20 cellular contexts compared by ENCODE assay signal in the genomic region with DNA sequence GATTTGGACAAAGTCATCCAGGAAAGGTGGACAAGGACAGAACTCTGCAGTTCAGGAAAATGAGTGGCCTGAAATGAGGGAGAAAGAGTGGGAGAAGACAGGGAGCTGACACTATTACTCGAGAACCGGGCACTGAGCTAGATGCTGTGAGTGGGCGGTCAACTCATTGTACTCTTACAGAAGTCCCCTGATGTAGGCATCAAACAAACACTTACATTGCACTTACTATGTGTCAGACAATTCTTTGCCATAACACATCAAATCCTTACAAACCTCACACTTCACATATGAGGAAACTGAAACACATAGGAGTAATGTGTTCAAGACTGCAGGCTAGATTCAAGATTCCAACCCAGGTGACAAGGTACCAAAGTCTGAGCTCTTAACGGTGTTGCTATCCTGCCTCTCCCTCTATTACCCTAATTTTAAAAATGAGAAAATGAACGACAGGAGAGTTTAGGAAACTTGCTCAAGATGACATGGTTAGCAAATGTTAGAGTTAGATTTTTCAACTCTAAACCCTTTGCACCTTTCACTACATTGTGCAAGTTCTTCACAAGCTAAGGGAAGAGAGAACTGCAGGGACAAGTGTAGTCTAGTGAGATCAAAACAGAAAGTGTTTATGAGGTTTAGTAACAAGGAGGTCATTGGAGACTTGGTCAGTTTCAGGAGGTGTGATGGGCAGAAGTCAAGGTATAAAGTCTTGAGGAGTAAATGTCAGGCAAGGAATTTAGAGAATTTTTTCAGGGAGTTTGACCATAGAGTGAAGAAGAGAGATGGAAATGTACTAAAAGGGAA. TPM values are rescaled to one million over a fixed set of nuclear protein-coding genes. Genes with fewer than 3 reads are reported as not detected.
"Had no signal": no experiment of that assay in that cellular context is flagged by ENCODE, and none has a peak within 500 bp of the region (broad histone marks: within the 10 kb centered on the region; RNA-seq: fewer than 3 reads in every experiment).

No MANE protein-coding gene starts in this region.

- H2AFZ ChIP-seq: neural progenitor cell had no signal

- H3K9me3 ChIP-seq: gastrocnemius medialis, heart right ventricle, lower lobe of right lung, pancreas, transverse colon had no signal

- H3K4me2 ChIP-seq: neural progenitor cell had no signal

- DNase-seq: activated CD8-positive, alpha-beta memory T cell treated with anti-CD3 and anti-CD28 coated beads, Interleukin-2, amount 50 U/mL, for 48 hours; activated naive CD4-positive, alpha-beta T cell; activated naive CD8-positive, alpha-beta T cell treated with anti-CD3 and anti-CD28 coated beads, Interleukin-2, amount 10 ng/mL, durations not matched to agents 7 days and 5 days; cerebellar nuclear complex; gastrocnemius medialis; heart right ventricle; left cardiac atrium; lower lobe of right lung; pancreas; stimulated activated CD4-positive, alpha-beta T cell treated with anti-CD3 and anti-CD28 coated beads, Interleukin-12 subunit alpha, Interleukin-12 subunit beta, amount 100 ng/mL, for 4 hours; stimulated activated CD4-positive, alpha-beta T cell treated with anti-CD3 and anti-CD28 coated beads, Interleukin-2, amount 100 ng/mL, for 48 hours; stimulated activated naive CD4-positive, alpha-beta T cell; transverse colon had no signal

- H3K36me3 ChIP-seq: gastrocnemius medialis, heart right ventricle, lower lobe of right lung, neural progenitor cell, pancreas, transverse colon had no signal

- H3K36me3 Mint-ChIP-seq: mesothelial cell of epicardium, neural progenitor cell had no signal

- H3K9me3 Mint-ChIP-seq: activated naive CD8-positive, alpha-beta T cell treated with anti-CD3 and anti-CD28 coated beads, Interleukin-2, amount 10 ng/mL, durations not matched to agents 7 days and 5 days; activated T-helper 1 cell treated with anti-CD3 and anti-CD28 coated beads, Interleukin-12 subunit alpha, Interleukin-12 subunit beta, Interleukin-2, Interleukin-4 antibody, amounts not matched to agents 30 ng/mL and 10 ng/mL and 1 ng/mL, durations not matched to agents 14 hours and 24 hours and 36 hours; mesothelial cell of epicardium; neural progenitor cell had no signal

- ATAC-seq: gastrocnemius medialis, heart right ventricle, lower lobe of right lung, pancreas had no signal

- H3K27me3 ChIP-seq: neural progenitor cell had no signal

- H3K4me3 ChIP-seq: gastrocnemius medialis, heart right ventricle, lower lobe of right lung, neural progenitor cell, pancreas, SK-N-MC, transverse colon had no signal

- H3K4me3 Mint-ChIP-seq: activated naive CD8-positive, alpha-beta T cell treated with anti-CD3 and anti-CD28 coated beads, Interleukin-2, amount 10 ng/mL, durations not matched to agents 7 days and 5 days; activated T-helper 1 cell treated with anti-CD3 and anti-CD28 coated beads, Interleukin-12 subunit alpha, Interleukin-12 subunit beta, Interleukin-2, Interleukin-4 antibody, amounts not matched to agents 30 ng/mL and 10 ng/mL and 1 ng/mL, durations not matched to agents 14 hours and 24 hours and 36 hours; mesothelial cell of epicardium; neural progenitor cell had no signal

- H3K9ac ChIP-seq: neural progenitor cell had no signal

- H3K4me1 ChIP-seq: neural progenitor cell, pancreas had no signal

- H3K27ac Mint-ChIP-seq: activated naive CD8-positive, alpha-beta T cell treated with anti-CD3 and anti-CD28 coated beads, Interleukin-2, amount 10 ng/mL, durations not matched to agents 7 days and 5 days; activated T-helper 1 cell treated with anti-CD3 and anti-CD28 coated beads, Interleukin-12 subunit alpha, Interleukin-12 subunit beta, Interleukin-2, Interleukin-4 antibody, amounts not matched to agents 30 ng/mL and 10 ng/mL and 1 ng/mL, durations not matched to agents 14 hours and 24 hours and 36 hours; mesothelial cell of epicardium; neural progenitor cell had no signal

- H3K27ac ChIP-seq: gastrocnemius medialis, lower lobe of right lung, neural progenitor cell, pancreas, SK-N-MC, transverse colon had no signal

RNA-seq across cellular contexts. Expression of a gene that starts 4.9 kb away (rescaled TPM):
- total RNA-seq: activated naive CD8-positive, alpha-beta T cell treated with anti-CD3 and anti-CD28 coated beads, Interleukin-2, amount 10 ng/mL, durations not matched to agents 7 days and 5 days; activated T-helper 1 cell treated with anti-CD3 and anti-CD28 coated beads, Interleukin-12 subunit alpha, Interleukin-12 subunit beta, Interleukin-2, Interleukin-4 antibody, amounts not matched to agents 30 ng/mL and 10 ng/mL and 1 ng/mL, durations not matched to agents 14 hours and 24 hours and 36 hours had no signal

RNA-seq across cellular contexts. Expression of a gene that starts 31.3 kb away (rescaled TPM):
- total RNA-seq: activated naive CD8-positive, alpha-beta T cell treated with anti-CD3 and anti-CD28 coated beads, Interleukin-2, amount 10 ng/mL, durations not matched to agents 7 days and 5 days; activated T-helper 1 cell treated with anti-CD3 and anti-CD28 coated beads, Interleukin-12 subunit alpha, Interleukin-12 subunit beta, Interleukin-2, Interleukin-4 antibody, amounts not matched to agents 30 ng/mL and 10 ng/mL and 1 ng/mL, durations not matched to agents 14 hours and 24 hours and 36 hours; dermis microvascular lymphatic vessel endothelial cell; epithelial cell of proximal tubule; gastrocnemius medialis; heart right ventricle; mesothelial cell of epicardium; myocyte; transverse colon had no signal
- polyA plus RNA-seq: heart right ventricle had no signal
